In the genomic region with DNA sequence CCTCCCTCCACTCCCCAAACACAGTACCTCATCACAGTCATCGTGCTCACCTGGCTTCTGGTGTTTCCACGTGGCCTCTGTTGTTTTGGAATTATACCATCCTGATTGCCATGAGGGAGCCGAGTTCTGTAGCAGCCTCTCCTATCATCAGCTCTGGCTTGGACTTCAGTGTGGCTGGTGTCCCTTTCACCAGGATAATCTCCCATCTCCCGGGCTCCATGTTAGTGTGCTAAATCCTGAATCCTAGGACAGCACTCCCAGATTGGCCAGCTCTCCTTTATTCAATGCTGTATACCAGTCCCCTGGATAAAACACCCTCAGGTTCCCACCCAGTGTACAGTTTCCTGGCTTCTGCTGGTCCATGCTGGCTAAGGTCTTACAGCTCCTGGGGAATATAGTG, we compare ENCODE assay signal across 30 cellular contexts. TPM values are rescaled to one million over a fixed set of nuclear protein-coding genes. Genes with fewer than 3 reads are reported as not detected.
"Had no signal": no experiment of that assay in that cellular context is flagged by ENCODE, and none has a peak within 500 bp of the region (broad histone marks: within the 10 kb centered on the region; RNA-seq: fewer than 3 reads in every experiment).

No MANE protein-coding gene starts in this region.

- H3K4me1 ChIP-seq: breast epithelium had no signal

- H3K27ac ChIP-seq: body of pancreas, breast epithelium, PC-9, VCaP had no signal

- H3K27ac Mint-ChIP-seq: activated B cell treated with CpG ODN at 0.5 μM for 24 hours; activated CD4-positive, alpha-beta memory T cell treated with anti-CD3 and anti-CD28 coated beads for 36 hours; activated naive CD4-positive, alpha-beta T cell treated with anti-CD3 and anti-CD28 coated beads, Interleukin-2, amount 50 U/mL, for 24 hours; activated T-helper 1 cell treated with anti-CD3 and anti-CD28 coated beads, Interleukin-12 subunit alpha, Interleukin-12 subunit beta, Interleukin-2, Interleukin-4 antibody, amounts not matched to agents 30 ng/mL and 10 ng/mL and 1 ng/mL, durations not matched to agents 14 hours and 24 hours and 36 hours had no signal

- H3K36me3 Mint-ChIP-seq: activated CD4-positive, alpha-beta memory T cell treated with anti-CD3 and anti-CD28 coated beads for 36 hours; activated naive CD4-positive, alpha-beta T cell treated with anti-CD3 and anti-CD28 coated beads, Interleukin-2, amount 50 U/mL, for 24 hours had no signal

- H3K27me3 ChIP-seq: adrenal gland, body of pancreas, breast epithelium had no signal

- ATAC-seq: activated T-cell treated with anti-CD3 and anti-CD28 coated beads, Interleukin-2, amount 50 U/mL, for 4 hours; body of pancreas; K562 had no signal

- H3K4me2 ChIP-seq: PC-9 had no signal

- H3K9me3 Mint-ChIP-seq: activated naive CD4-positive, alpha-beta T cell treated with anti-CD3 and anti-CD28 coated beads, Interleukin-2, amount 50 U/mL, for 24 hours; activated T-helper 1 cell treated with anti-CD3 and anti-CD28 coated beads, Interleukin-12 subunit alpha, Interleukin-12 subunit beta, Interleukin-2, Interleukin-4 antibody, amounts not matched to agents 30 ng/mL and 10 ng/mL and 1 ng/mL, durations not matched to agents 14 hours and 24 hours and 36 hours had no signal

- H3K4me3 Mint-ChIP-seq: activated B cell treated with CpG ODN at 0.5 μM for 24 hours; activated CD4-positive, alpha-beta memory T cell treated with anti-CD3 and anti-CD28 coated beads for 36 hours; activated naive CD4-positive, alpha-beta T cell treated with anti-CD3 and anti-CD28 coated beads, Interleukin-2, amount 50 U/mL, for 24 hours; activated T-cell treated with anti-CD3 and anti-CD28 coated beads, Interleukin-2, amount 50 U/mL, for 4 hours; activated T-helper 1 cell treated with anti-CD3 and anti-CD28 coated beads, Interleukin-12 subunit alpha, Interleukin-12 subunit beta, Interleukin-2, Interleukin-4 antibody, amounts not matched to agents 30 ng/mL and 10 ng/mL and 1 ng/mL, durations not matched to agents 14 hours and 24 hours and 36 hours had no signal

- H3K27me3 Mint-ChIP-seq: activated B cell treated with CpG ODN at 0.5 μM for 24 hours; activated CD4-positive, alpha-beta memory T cell treated with anti-CD3 and anti-CD28 coated beads for 36 hours; activated naive CD4-positive, alpha-beta T cell treated with anti-CD3 and anti-CD28 coated beads, Interleukin-2, amount 50 U/mL, for 24 hours had no signal

- DNase-seq: activated B cell treated with CpG ODN at 0.5 μM for 24 hours; activated CD4-positive, alpha-beta memory T cell treated with anti-CD3 and anti-CD28 coated beads for 36 hours; activated CD4-positive, alpha-beta T cell treated with anti-CD3 and anti-CD28 coated beads for 4 hours; activated CD4-positive, alpha-beta T cell treated with anti-CD3 and anti-CD28 coated beads, Interleukin-2, amount 50 U/mL, for 1 hour; activated CD4-positive, CD25-positive, alpha-beta regulatory T cell treated with anti-CD3 and anti-CD28 coated beads, Interleukin-2, amount 50 U/mL, for 72 hours; activated CD8-positive, alpha-beta memory T cell treated with anti-CD3 and anti-CD28 coated beads, Interleukin-2, amount 50 U/mL, for 4 hours; activated naive CD4-positive, alpha-beta T cell; activated T-cell treated with anti-CD3 and anti-CD28 coated beads for 4 hours; activated T-cell treated with anti-CD3 and anti-CD28 coated beads, Interleukin-2, amount 50 U/mL, for 4 hours; adrenal gland; body of pancreas; caudate nucleus; cerebellar nuclear complex; NCI-H1092 treated with DMSO at 0.1 percent for 48 hours; NCI-H1694; NCI-H1930; NCI-H345; NCI-H524 treated with DMSO at 0.1 percent for 48 hours; PC-9; Right ventricle myocardium superior; SW 1271; T-helper 1 cell; T-helper 2 cell; T-helper 9 cell had no signal

- H3K4me3 ChIP-seq: adrenal gland, body of pancreas, breast epithelium, K562, PC-9 had no signal

- H2AFZ ChIP-seq: PC-9 had no signal

- H3K9me3 ChIP-seq: adrenal gland, body of pancreas, breast epithelium had no signal

- H3K36me3 ChIP-seq: adrenal gland, breast epithelium had no signal

RNA-seq across cellular contexts. Expression of a gene that starts 53.3 kb away (rescaled TPM):
- total RNA-seq: OCI-LY7, PC-9 had no signal
